8 cellular contexts compared by ENCODE assay signal in the genomic region with DNA sequence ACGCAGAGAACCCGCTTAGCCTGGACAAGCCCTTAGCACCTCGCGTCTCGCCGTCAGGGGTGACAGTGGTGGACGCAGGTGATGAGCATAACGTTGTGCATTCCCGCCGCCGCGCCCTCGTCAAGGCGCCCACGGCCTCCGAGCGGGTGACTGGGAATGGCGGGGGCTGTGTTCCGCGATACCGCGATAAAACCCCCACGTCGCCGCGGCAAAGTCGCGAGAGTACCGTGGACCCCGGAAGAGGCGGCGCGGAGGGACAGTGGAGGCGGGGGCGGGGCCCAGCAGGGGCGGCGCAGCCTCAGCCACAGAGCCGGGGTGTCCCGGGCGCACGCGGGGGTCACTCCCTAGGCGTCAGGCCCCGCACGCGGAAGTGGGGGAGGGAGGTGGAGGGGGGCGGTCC. TPM values are rescaled to one million over a fixed set of nuclear protein-coding genes. Genes with fewer than 3 reads are reported as not detected.
DNase-seq lines count a peak whose midpoint lies in the region; ATAC-seq and TF ChIP-seq lines count a peak whose summit lies in the region.

No MANE protein-coding gene starts in this region.

- peaks cover 6% of the 10 kb centered on the region for H3K9me3 ChIP-seq in mesenchymal stem cell (ENCODE audit: control insufficient read depth, low read length)
- H3K9me3 ChIP-seq in neural progenitor cell (ENCODE audit: low read depth): no peaks in the 10 kb centered on the region

- no peaks in the 10 kb centered on the region for H3K36me3 Mint-ChIP-seq in neural progenitor cell

- H3F3A ChIP-seq in neural progenitor cell (ENCODE audit: low read depth): no peaks in the 10 kb centered on the region

- H3K4me2 ChIP-seq in mesenchymal stem cell (ENCODE audit: low read length, poor library complexity, severe bottlenecking) (no peak overlapping the region), neural progenitor cell (no peak overlapping the region)

- H3K4me3 ChIP-seq in ACC112 (ENCODE audit: low read depth, low read length): peak overlapping the region; percentile 79
- peak overlapping the region; percentile 53 for H3K4me3 ChIP-seq in brain microvascular endothelial cell (ENCODE audit: low read depth, low read length)
- H3K4me3 ChIP-seq in mesenchymal stem cell (ENCODE audit: insufficient read depth in 1 of 2, low read depth in 1 of 2, low read length in 2 of 2): peak overlapping the region in 1 of 2 experiments; percentile 90
- H3K4me3 ChIP-seq in neural progenitor cell: no peak overlapping the region

- 94% methylated on average over 47 of the region's 47 CpGs for WGBS in mesenchymal stem cell

- TF ChIP-seq CTCF in brain microvascular endothelial cell (IDR thresholded peaks at IDR 0.05; ENCODE audit: low read depth, low read length, missing control alignments) (no peak), neural progenitor cell (IDR thresholded peaks at IDR 0.05) (no peak)

- no peak overlapping the region for H2BK5ac ChIP-seq in mesenchymal stem cell (ENCODE audit: low read depth, low read length, poor library complexity, severe bottlenecking)

- H3K27me3 Mint-ChIP-seq in neural progenitor cell (ENCODE audit: insufficient read depth, low read depth): peaks cover 6% of the 10 kb centered on the region

- no peak overlapping the region for H3K4me3 Mint-ChIP-seq in neural progenitor cell

- H3K27me3 ChIP-seq in ACC112 (ENCODE audit: insufficient read depth, low read length): no peaks in the 10 kb centered on the region
- H3K27me3 ChIP-seq in brain microvascular endothelial cell (replicated peaks): peaks cover 7% of the 10 kb centered on the region
- no peaks in the 10 kb centered on the region for H3K27me3 ChIP-seq in mesenchymal stem cell (ENCODE audit: control insufficient read depth in 1 of 2, insufficient read depth in 1 of 2, low read length in 2 of 2)
- no peaks in the 10 kb centered on the region for H3K27me3 ChIP-seq in neural progenitor cell

- no peak for ATAC-seq in HG03457 (IDR thresholded peaks at IDR 0.05; ENCODE audit: unreplicated experiment)

- H4K91ac ChIP-seq in mesenchymal stem cell (ENCODE audit: low read length): no peak overlapping the region

- H3K18ac ChIP-seq in mesenchymal stem cell (ENCODE audit: low read depth in 1 of 2, low read length in 2 of 2): no peak overlapping the region

- in situ Hi-C loops in brain microvascular endothelial cell (cut with HindIII; ENCODE audit: low pct_ligation_motif_present, low sequenced_read_pairs): no loop called here

- peaks cover 25% of the 10 kb centered on the region for H3K4me1 Mint-ChIP-seq in neural progenitor cell

- H3K27ac Mint-ChIP-seq in neural progenitor cell: no peak overlapping the region

- H2BK12ac ChIP-seq in mesenchymal stem cell (ENCODE audit: low read length in 2 of 2): no peak overlapping the region

- H3K27ac ChIP-seq in ACC112 (ENCODE audit: low read depth, low read length) (no peak overlapping the region), brain microvascular endothelial cell (no peak overlapping the region), mesenchymal stem cell (ENCODE audit: low read length, poor library complexity, severe bottlenecking) (no peak overlapping the region), neural progenitor cell (no peak overlapping the region)

- no peak overlapping the region for H2BK120ac ChIP-seq in mesenchymal stem cell (ENCODE audit: low read depth, low read length)

- H3K14ac ChIP-seq in mesenchymal stem cell (ENCODE audit: low read length in 2 of 2): no peak overlapping the region

- peaks cover 63% of the 10 kb centered on the region for H3K79me1 ChIP-seq in mesenchymal stem cell (replicated peaks; ENCODE audit: low read length, poor library complexity, severe bottlenecking)

- no peaks in the 10 kb centered on the region for H4K20me1 ChIP-seq in neural progenitor cell (ENCODE audit: low read depth)

- no peak overlapping the region for H2AK5ac ChIP-seq in mesenchymal stem cell (ENCODE audit: low read length, severe bottlenecking)

- peaks cover 6% of the 10 kb centered on the region for H3K79me2 ChIP-seq in ACC112 (ENCODE audit: control insufficient read depth, insufficient read depth, low read length, unreplicated experiment)
- H3K79me2 ChIP-seq in neural progenitor cell (ENCODE audit: low read depth): no peaks in the 10 kb centered on the region

- H3K4ac ChIP-seq in mesenchymal stem cell (ENCODE audit: low read depth in 1 of 2, low read length in 2 of 2): no peak overlapping the region

- H4K8ac ChIP-seq in mesenchymal stem cell (ENCODE audit: low read length): no peak overlapping the region

- H2AFZ ChIP-seq in ACC112 (ENCODE audit: low read length, unreplicated experiment): peak overlapping the region; percentile 16
- H2AFZ ChIP-seq in mesenchymal stem cell (ENCODE audit: low read depth, low read length): no peak overlapping the region
- H2AFZ ChIP-seq in neural progenitor cell (replicated peaks): no peak overlapping the region

- H3K9ac ChIP-seq in mesenchymal stem cell (ENCODE audit: low read length) (peak overlapping the region; percentile 95), neural progenitor cell (no peak overlapping the region)

- DNase-seq in T-helper 9 cell (peak; percentile 42), brain microvascular endothelial cell (peak; percentile 35), mesenchymal stem cell (no peak), neural progenitor cell (ENCODE audit: low spot score) (no peak), NCI-H187 (lab: John Stamatoyannopoulos, UW) (no peak)
- DNase-seq in stimulated activated CD8-positive, alpha-beta memory T cell treated with anti-CD3 and anti-CD28 coated beads, Interleukin-7, amount 100 ng/mL, for 24 hours (ENCODE audit: low read depth): peak; percentile 33

- H3K4me1 ChIP-seq in ACC112 (ENCODE audit: control insufficient read depth, insufficient read depth, low read length, unreplicated experiment) (peaks cover 16% of the 10 kb centered on the region), mesenchymal stem cell (ENCODE audit: control insufficient read depth, insufficient read depth, low read depth, low read length) (peaks cover 33% of the 10 kb centered on the region), neural progenitor cell (no peaks in the 10 kb centered on the region)

- peaks cover 5% of the 10 kb centered on the region for H3K9me3 Mint-ChIP-seq in neural progenitor cell

- H3K23ac ChIP-seq in mesenchymal stem cell (ENCODE audit: low read length in 2 of 2): no peak overlapping the region

- H3K36me3 ChIP-seq in ACC112 (ENCODE audit: insufficient read depth, low read length): no peaks in the 10 kb centered on the region
- H3K36me3 ChIP-seq in brain microvascular endothelial cell (replicated peaks): no peaks in the 10 kb centered on the region
- peaks cover 0 to 38% of the 10 kb centered on the region in 2 experiments for H3K36me3 ChIP-seq in mesenchymal stem cell (ENCODE audit: control insufficient read depth in 1 of 2, insufficient read depth in 2 of 2, low read depth in 1 of 2, low read length in 2 of 2)
- no peaks in the 10 kb centered on the region for H3K36me3 ChIP-seq in neural progenitor cell

- H2BK15ac ChIP-seq in mesenchymal stem cell (ENCODE audit: low read depth, poor library complexity, severe bottlenecking): no peak overlapping the region

RNA-seq across cellular contexts. Expression of a gene that starts 53.8 kb away (rescaled TPM):
- polyA plus RNA-seq in mesenchymal stem cell (2013, experiment 1 of 2): 1.0 TPM
- 1.2 TPM for polyA plus RNA-seq in mesenchymal stem cell (2013, experiment 2 of 2)
- 0.39 and 0.93 TPM in 2 replicates for total RNA-seq in neural progenitor cell (ENCODE audit: low replicate concordance)

RNA-seq across cellular contexts. Expression of a gene that starts 54.1 kb away (rescaled TPM):
- 0.03 TPM for polyA plus RNA-seq in mesenchymal stem cell (2013, experiment 1 of 2)
- not detected for polyA plus RNA-seq in mesenchymal stem cell (2013, experiment 2 of 2)
- not detected in 2 replicates for total RNA-seq in neural progenitor cell (ENCODE audit: low replicate concordance)

Comparison
In these comparisons a context has a peak if more than half of its experiments do, and no peak if none do; other contexts are left out.
1. DNase-seq: peak in T-helper 9 cell (single experiment), brain microvascular endothelial cell (single experiment) and stimulated activated CD8-positive, alpha-beta memory T cell treated with anti-CD3 and anti-CD28 coated beads, Interleukin-7, amount 100 ng/mL, for 24 hours (single experiment); none in mesenchymal stem cell (single experiment), neural progenitor cell (single experiment) and NCI-H187 (0 of 2).